Comparison of ENCODE assay signal across 8 cellular contexts in genomic region chr10:16436758-16437539, GRCh38. TPM values are rescaled to one million over a fixed set of nuclear protein-coding genes. Genes with fewer than 3 reads are reported as not detected.
DNase-seq lines count a peak whose midpoint lies in the region; ATAC-seq and TF ChIP-seq lines count a peak whose summit lies in the region.

TSS of gene PTER (plus strand) at chr10:16437010. CDS start at chr10:16484385, 47,375 bp downstream.

- peaks cover 24% of the 10 kb centered on the region for H3K4me1 Mint-ChIP-seq in HFFc6 (ENCODE audit: low read depth)

- intact Hi-C loops in ovary (cut with DNase I) (no loop called here), thyroid gland (cut with DNase I) (loop anchor here (10.0 kb wide), 1 partner anchor 48 kb away; no protein-coding TSS in a partner anchor)

- peak; percentile 95 for DNase-seq in GM06990 (ENCODE audit: extremely low read depth, insufficient read length)
- DNase-seq in HFFc6 = peak; percentile 64
- DNase-seq in NB4 (ENCODE audit: low read depth) = peak; percentile 94
- peak; percentile 32 for DNase-seq in SKM-1 (lab: John Stamatoyannopoulos, UW; ENCODE audit: unreplicated experiment)
- DNase-seq in activated naive CD4-positive, alpha-beta T cell treated with anti-CD3 and anti-CD28 coated beads, Interleukin-2, amount 50 U/mL, for 72 hours (ENCODE audit: low spot score in 2 of 2) = peak; percentile 98 to 99
- peak; percentile 98 for DNase-seq in glomerular visceral epithelial cell (ENCODE audit: extremely low spot score)
- DNase-seq in ovary = peak; percentile 80 to 91 (median 87)
- DNase-seq in thyroid gland = peak; percentile 96 to 98

- no peaks in the 10 kb centered on the region; the same call in none of the 2 replicates for H3K27me3 Mint-ChIP-seq in HFFc6 (ENCODE audit: insufficient read depth)

- H3K4me3 ChIP-seq in GM06990 (replicated peaks; ENCODE audit: low read depth, low read length) (peak within 1 kb of the TSS; percentile 79), NB4 (ENCODE audit: low read depth, low read length) (peak within 1 kb of the TSS; percentile 72), ovary (peak within 1 kb of the TSS; percentile 42), thyroid gland (replicated peaks in 1 of 3) (peak within 1 kb of the TSS; percentile 3 to 42 (median 27))

- H3K27me3 ChIP-seq in GM06990 (replicated peaks; ENCODE audit: control insufficient read depth, insufficient read depth, low read length) (no peaks in the 10 kb centered on the region), ovary (no peaks in the 10 kb centered on the region), thyroid gland (no peaks in the 10 kb centered on the region)

- H3K4me1 ChIP-seq in ovary (ENCODE audit: insufficient read depth) = peaks cover 5% of the 10 kb centered on the region
- H3K4me1 ChIP-seq in thyroid gland = peaks cover 32 to 35% of the 10 kb centered on the region in 2 donors

- H3K36me3 ChIP-seq in GM06990 (ENCODE audit: control insufficient read depth, insufficient read depth, low read length) (no peaks in the 10 kb centered on the region), ovary (no peaks in the 10 kb centered on the region), thyroid gland (no peaks in the 10 kb centered on the region)

- H3K36me3 Mint-ChIP-seq in HFFc6 (ENCODE audit: low read depth) = no peaks in the 10 kb centered on the region; the same call in 1 of the 2 replicates
- peaks cover 10 to 36% of the 10 kb centered on the region in 2 donors for H3K36me3 Mint-ChIP-seq in activated naive CD4-positive, alpha-beta T cell treated with anti-CD3 and anti-CD28 coated beads, Interleukin-2, amount 50 U/mL, for 72 hours

- TF ChIP-seq CTCF in GM06990 (IDR thresholded peaks at IDR 0.05; ENCODE audit: insufficient read depth, low read length, poor library complexity, severe bottlenecking) = no peak
- no peak for TF ChIP-seq CTCF in HFFc6 (IDR thresholded peaks at IDR 0.05)
- no peak for TF ChIP-seq CTCF in NB4 (IDR thresholded peaks at IDR 0.05; ENCODE audit: low read depth, low read length)
- TF ChIP-seq CTCF in ovary (IDR thresholded peaks at IDR 0.05) = no peak
- no peak for TF ChIP-seq CTCF in thyroid gland (IDR thresholded peaks at IDR 0.05)

- peak within 1 kb of the TSS; percentile 69; the same call in 1 of the 2 replicates for H3K27ac Mint-ChIP-seq in HFFc6
- peak within 1 kb of the TSS; percentile 84 to 96 for H3K27ac Mint-ChIP-seq in activated naive CD4-positive, alpha-beta T cell treated with anti-CD3 and anti-CD28 coated beads, Interleukin-2, amount 50 U/mL, for 72 hours

- TF ChIP-seq POLR2A in NB4 (IDR thresholded peaks at IDR 0.05; ENCODE audit: extremely low read depth, insufficient read length) (peak; percentile 70), ovary (IDR thresholded peaks at IDR 0.05) (no peak), thyroid gland (IDR thresholded peaks at IDR 0.05) (peak; percentile 35 to 94)

- WGBS in ovary, 3 donors = 7 to 16% (median 10%) methylated on average over 41 to 49 of the region's 49 CpGs
- 6 to 8% methylated on average over 49 of the region's 49 CpGs for WGBS in thyroid gland, 2 donors

- peak; percentile 97 to 99 for ATAC-seq in activated naive CD4-positive, alpha-beta T cell treated with anti-CD3 and anti-CD28 coated beads, Interleukin-2, amount 50 U/mL, for 72 hours

- peak within 1 kb of the TSS; percentile 85 for H3K4me3 Mint-ChIP-seq in HFFc6

- H3K9me3 Mint-ChIP-seq in HFFc6 = no peaks in the 10 kb centered on the region
- H3K9me3 Mint-ChIP-seq in activated naive CD4-positive, alpha-beta T cell treated with anti-CD3 and anti-CD28 coated beads, Interleukin-2, amount 50 U/mL, for 72 hours = no peaks in the 10 kb centered on the region

- H3K27ac ChIP-seq in ovary (no peak within 1 kb of the TSS), thyroid gland (peak within 1 kb of the TSS; percentile 70 to 86 (median 85))

- H3K9me3 ChIP-seq in ovary = no peaks in the 10 kb centered on the region
- no peaks in the 10 kb centered on the region for H3K9me3 ChIP-seq in thyroid gland

- no peak for TF ChIP-seq EP300 in ovary (IDR thresholded peaks at IDR 0.05)

RNA-seq across cellular contexts. Expression of gene PTER, which starts in this region (rescaled TPM):
- 1 to 10 TPM in 4 of 6 experiments, under 1 TPM in 2; 0.47 to 4.7 (median 3.0) TPM for total RNA-seq in HFFc6 (2021; fragmentation: NEBNext Ultra II Directional; extraction: Animal tissue kit (Norgen Biotek cat#: 25700))
- 10 to 100 TPM; 11.8 to 30.1 TPM for total RNA-seq in activated naive CD4-positive, alpha-beta T cell treated with anti-CD3 and anti-CD28 coated beads, Interleukin-2, amount 50 U/mL, for 72 hours
- 1 to 10 TPM; 1.5 to 7.6 (median 4.2) TPM for total RNA-seq in ovary
- 10 to 100 TPM in 1 of 2 donors, 1 to 10 TPM in 1; 1.9 to 19.2 TPM for polyA plus RNA-seq in ovary
- total RNA-seq in thyroid gland = 10 to 100 TPM; 21.0 to 31.2 (median 24.4) TPM

Comparison
In these comparisons a context has a peak if more than half of its experiments do, and no peak if none do; other contexts are left out.
1. DNase-seq: peak in every context shown above with its lines; median percentile 98 in activated naive CD4-positive, alpha-beta T cell treated with anti-CD3 and anti-CD28 coated beads, Interleukin-2, amount 50 U/mL, for 72 hours; 98 in glomerular visceral epithelial cell; 97 in thyroid gland; 95 in GM06990; 94 in NB4; 87 in ovary; 64 in HFFc6; 32 in SKM-1.
2. H3K4me3 ChIP-seq: peak in every context shown above with its lines; median percentile 79 in GM06990; 72 in NB4; 42 in ovary; 27 in thyroid gland.
3. H3K27ac ChIP-seq: peak in thyroid gland (3 of 3); none in ovary (0 of 2).